16 cellular contexts compared by ENCODE assay signal in the genomic region with DNA sequence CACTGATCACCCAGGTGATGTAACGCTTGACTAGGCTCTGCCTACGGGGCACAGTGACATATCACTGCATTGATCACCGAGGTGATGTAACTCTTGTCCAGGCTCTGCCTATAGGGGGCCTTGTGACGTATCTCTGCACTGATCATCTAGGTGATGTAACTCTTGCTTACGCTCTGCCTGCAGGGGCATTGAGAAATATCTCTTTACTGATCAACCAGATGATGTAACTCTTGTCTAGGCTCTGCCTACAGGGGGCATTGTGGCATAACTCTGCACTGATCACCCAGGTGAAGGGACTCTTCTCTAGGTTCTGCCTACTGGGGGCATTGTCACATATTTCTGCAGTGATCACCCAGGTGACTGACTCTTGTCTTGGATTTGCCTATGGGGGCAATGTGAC. TPM values are rescaled to one million over a fixed set of nuclear protein-coding genes. Genes with fewer than 3 reads are reported as not detected.
DNase-seq lines count a peak whose midpoint lies in the region; ATAC-seq, FAIRE-seq and TF ChIP-seq lines count a peak whose summit lies in the region.
"Not testable (repeated sequence)": the region's sequence is repeated elsewhere in the genome, so short reads cannot be mapped to it uniquely, and the experiment has no call there.
"Had no signal": no experiment of that assay in that cellular context is flagged by ENCODE, and none has a peak within 500 bp of the region (broad histone marks: within the 10 kb centered on the region; RNA-seq: fewer than 3 reads in every experiment).

No MANE protein-coding gene starts in this region.

- H3K9ac ChIP-seq in astrocyte (ENCODE audit: low read length): not testable (repeated sequence)

- FAIRE-seq in astrocyte (lab: Jason Lieb, UNC): not testable (repeated sequence)

- not testable (repeated sequence) for H2AFZ ChIP-seq in astrocyte (ENCODE audit: low read depth, low read length)

- DNase-seq in GM12864 (ENCODE audit: low read depth); astrocyte (ENCODE audit: low read depth); osteocyte (ENCODE audit: extremely low spot score, unreplicated experiment): not testable (repeated sequence)
- peak; percentile 6 for DNase-seq in NCI-H226

- not testable (repeated sequence) for H3K27me3 Mint-ChIP-seq in astrocyte (ENCODE audit: low read depth, unreplicated experiment); osteocyte (ENCODE audit: unreplicated experiment)

- not testable (repeated sequence) for H3K27me3 ChIP-seq in astrocyte (ENCODE audit: insufficient read depth, low read length); gastroesophageal sphincter

- H3K27ac Mint-ChIP-seq in astrocyte (ENCODE audit: unreplicated experiment): peak overlapping the region; percentile 14
- not testable (repeated sequence) for H3K27ac Mint-ChIP-seq in osteocyte (ENCODE audit: unreplicated experiment)

- not testable (repeated sequence) for TF ChIP-seq EP300 in Ishikawa (IDR thresholded peaks at IDR 0.05; ENCODE audit: borderline replicate concordance); gastroesophageal sphincter (IDR thresholded peaks at IDR 0.05)

- TF ChIP-seq CTCF in C4-2B (conservative IDR thresholded peaks at IDR 0.05): peak; percentile 25
- TF ChIP-seq CTCF in GM12864 (IDR thresholded peaks at IDR 0.05; ENCODE audit: low read depth, low read length, missing control alignments): peak; percentile 17
- TF ChIP-seq CTCF in VCaP (conservative IDR thresholded peaks at IDR 0.05): peak; percentile 22; the same call in 1 of the 2 replicates
- TF ChIP-seq CTCF in astrocyte (IDR thresholded peaks at IDR 0.05; ENCODE audit: insufficient read depth, low read depth, low read length); gastroesophageal sphincter (IDR thresholded peaks at IDR 0.05): not testable (repeated sequence)
- TF ChIP-seq CTCF in osteocyte (IDR thresholded peaks at IDR 0.05): peak; percentile 11

- H3K9me3 Mint-ChIP-seq in astrocyte (ENCODE audit: unreplicated experiment) (peaks cover 34% of the 10 kb centered on the region), osteocyte (ENCODE audit: unreplicated experiment) (peaks cover 29% of the 10 kb centered on the region)

- H4K20me1 ChIP-seq in astrocyte (ENCODE audit: insufficient read depth, low read length): not testable (repeated sequence)

- not testable (repeated sequence) for TF ChIP-seq POLR2A in gastroesophageal sphincter (IDR thresholded peaks at IDR 0.05)

- ATAC-seq in gastroesophageal sphincter: peak; percentile 7

- TF ChIP-seq RAD21 in Ishikawa (IDR thresholded peaks at IDR 0.05; ENCODE audit: low read depth): peak; percentile 19; the same call in 1 of the 2 replicates

- not testable (repeated sequence) for H3K4me1 ChIP-seq in astrocyte (ENCODE audit: insufficient read depth, low read length); gastroesophageal sphincter

- not testable (repeated sequence) for H3K4me2 ChIP-seq in astrocyte (ENCODE audit: low read length)

- H3K36me3 ChIP-seq in astrocyte (ENCODE audit: insufficient read depth, low read length); gastroesophageal sphincter: not testable (repeated sequence)

- not testable (repeated sequence) for H3K9me3 ChIP-seq in astrocyte (ENCODE audit: insufficient read depth, low read depth, low read length); gastroesophageal sphincter

- H3K27ac ChIP-seq in C4-2B; VCaP; astrocyte (ENCODE audit: low read depth, low read length); gastroesophageal sphincter: not testable (repeated sequence)

- not testable (repeated sequence) for H3K4me3 Mint-ChIP-seq in astrocyte (ENCODE audit: unreplicated experiment); osteocyte (ENCODE audit: unreplicated experiment)

- H3K4me3 ChIP-seq in GM12864 (ENCODE audit: low read depth, low read length); astrocyte (ENCODE audit: insufficient read depth, low read depth, low read length); gastroesophageal sphincter: not testable (repeated sequence)

- not testable (repeated sequence) for H3K79me2 ChIP-seq in astrocyte (ENCODE audit: insufficient read depth, low read length)

- H3K36me3 Mint-ChIP-seq in astrocyte (ENCODE audit: low read depth, unreplicated experiment); osteocyte (ENCODE audit: unreplicated experiment): not testable (repeated sequence)

- 52 to 60% methylated on average over 5 of the region's 5 CpGs for WGBS in gastroesophageal sphincter (ENCODE audit: low coverage in 1 of 2), 2 donors

- not testable (repeated sequence) for H3K4me1 Mint-ChIP-seq in astrocyte (ENCODE audit: low read depth, unreplicated experiment); osteocyte (ENCODE audit: unreplicated experiment)

RNA-seq across cellular contexts. Expression of a gene that starts 50.9 kb away (rescaled TPM):
- total RNA-seq in astrocyte: 95.6 and 102 TPM in 2 replicates
- 10 to 100 TPM; 25.7 to 40.2 (median 29.8) TPM for total RNA-seq in gastroesophageal sphincter
- total RNA-seq in osteocyte: 59.7 and 61.9 TPM in 2 replicates

RNA-seq across cellular contexts. Expression of a gene that starts 58.0 kb away (rescaled TPM):
- total RNA-seq in astrocyte (not detected in 2 replicates), gastroesophageal sphincter (under 1 TPM in 1 of 4 donors, not detected in 3; 0.78 TPM), osteocyte (not detected in 2 replicates)
- total RNA-seq: dermis blood vessel endothelial cell; esophagus muscularis mucosa; left cardiac atrium; lung; natural killer cell treated with Interleukin-12 subunit alpha and Interleukin-12 subunit beta and Interleukin-15 and Interleukin-18, amount 100 ng/mL, for 72 hours; omental fat pad; Peyer's patch; transverse colon had no signal
